Comparison of ENCODE assay signal across 1 cellular context in genomic region chr11:57552479-57552878, GRCh38.
TF ChIP-seq lines count a peak whose summit lies in the region.

No MANE protein-coding gene starts in this region.

TF ChIP-seq in HepG2, 621 proteins besides CTCF, POLR2A, EP300 and RAD21 (continued from another document and continues in another):
- no peak for TF ChIP-seq NFAT5 (CRISPR knock-in tag; IDR thresholded peaks at IDR 0.05)
- TF ChIP-seq TCF7 (IDR thresholded peaks at IDR 0.05; ENCODE audit: low read depth), result peak; percentile 92
- no peak for TF ChIP-seq MBD4 (IDR thresholded peaks at IDR 0.05; ENCODE audit: borderline replicate concordance, low read length)
- no peak for TF ChIP-seq ASH2L (IDR thresholded peaks at IDR 0.05; ENCODE audit: insufficient read length, low read depth, low read length)
- no peak for TF ChIP-seq ZBTB7B (CRISPR knock-in tag; IDR thresholded peaks at IDR 0.05)
- peak; percentile 25; the same call in 1 of the 2 replicates for TF ChIP-seq RARA (CRISPR knock-in tag; IDR thresholded peaks at IDR 0.05)
- no peak for TF ChIP-seq ZNF720 (CRISPR knock-in tag; IDR thresholded peaks at IDR 0.05)
- no peak for TF ChIP-seq IKZF4 (CRISPR knock-in tag; IDR thresholded peaks at IDR 0.05; ENCODE audit: borderline replicate concordance, low read depth, not compliant biosample characterization)
- TF ChIP-seq FOXA1 (IDR thresholded peaks at IDR 0.05), result no peak
- peak; percentile 47; the same call in 1 of the 2 replicates for TF ChIP-seq FOXA1 (CRISPR knock-in tag; IDR thresholded peaks at IDR 0.05)
- 0 out of 2 replicates have a peak, but pooled peaks have one; percentile 32 for TF ChIP-seq HMG20B (CRISPR knock-in tag; conservative IDR thresholded peaks at IDR 0.05)
- no peak for TF ChIP-seq CHD4 (IDR thresholded peaks at IDR 0.05; ENCODE audit: borderline replicate concordance, low read length)
- TF ChIP-seq STAT6 (CRISPR knock-in tag; IDR thresholded peaks at IDR 0.05; ENCODE audit: borderline replicate concordance), result no peak
- TF ChIP-seq ATF7-NPFF (CRISPR knock-in tag; IDR thresholded peaks at IDR 0.05; ENCODE audit: low read depth), result no peak
- no peak for TF ChIP-seq FOXM1 (CRISPR knock-in tag; IDR thresholded peaks at IDR 0.05)
- TF ChIP-seq ATF4 (CRISPR knock-in tag; IDR thresholded peaks at IDR 0.05), result peak in 1 of 2 experiments; percentile 79; a peak in 2 of 4 replicates
- 0 out of 2 replicates have a peak, but pooled peaks have one; percentile 20 for TF ChIP-seq ZNF574 (CRISPR knock-in tag; IDR thresholded peaks at IDR 0.05)
- TF ChIP-seq NRL (CRISPR knock-in tag; IDR thresholded peaks at IDR 0.05; ENCODE audit: borderline replicate concordance), result no peak
- 0 out of 2 replicates have a peak, but pooled peaks have one; percentile 16 for TF ChIP-seq ZBTB33 (CRISPR knock-in tag; IDR thresholded peaks at IDR 0.05)
- TF ChIP-seq AKAP8 (CRISPR knock-in tag; IDR thresholded peaks at IDR 0.05), result no peak
- TF ChIP-seq HNF1A (IDR thresholded peaks at IDR 0.05; ENCODE audit: low read depth), result no peak
- no peak for TF ChIP-seq HNF1A (CRISPR knock-in tag; IDR thresholded peaks at IDR 0.05; ENCODE audit: borderline replicate concordance)
- no peak for TF ChIP-seq MLLT10 (CRISPR knock-in tag; IDR thresholded peaks at IDR 0.05)
- TF ChIP-seq ZBTB20 (CRISPR knock-in tag; IDR thresholded peaks at IDR 0.05; ENCODE audit: borderline replicate concordance, low read depth), result no peak
- no peak for TF ChIP-seq ZSCAN12 (CRISPR knock-in tag; IDR thresholded peaks at IDR 0.05)
- no peak for TF ChIP-seq MED13 (CRISPR knock-in tag; IDR thresholded peaks at IDR 0.05)
- TF ChIP-seq HOXA5 (CRISPR knock-in tag; IDR thresholded peaks at IDR 0.05), result no peak
- no peak for TF ChIP-seq DMAP1 (CRISPR knock-in tag; IDR thresholded peaks at IDR 0.05)
- TF ChIP-seq CREM (IDR thresholded peaks at IDR 0.05), result peak; percentile 41; the same call in 1 of the 2 replicates
- TF ChIP-seq CREM (CRISPR knock-in tag; IDR thresholded peaks at IDR 0.05), result no peak
- TF ChIP-seq DZIP1 (CRISPR knock-in tag; IDR thresholded peaks at IDR 0.05), result no peak
- TF ChIP-seq TEAD3 (CRISPR knock-in tag; optimal IDR thresholded peaks at IDR 0.05; ENCODE audit: borderline replicate concordance), result peak; percentile 90
